25 cellular contexts compared by ENCODE assay signal in genomic region chr22:26327306-26327705, GRCh38.
DNase-seq lines count a peak whose midpoint lies in the region; ATAC-seq, FAIRE-seq and TF ChIP-seq lines count a peak whose summit lies in the region.
"Had no signal": no experiment of that assay in that cellular context is flagged by ENCODE, and none has a peak within 500 bp of the region (broad histone marks: within the 10 kb centered on the region; RNA-seq: fewer than 3 reads in every experiment).

No MANE protein-coding gene starts in this region.

- H3K36me3 Mint-ChIP-seq in H9 (ENCODE audit: insufficient read depth in 1 of 3, low read depth in 3 of 3), result no peaks in the 10 kb centered on the region

- H2BK5ac ChIP-seq in H9 (ENCODE audit: insufficient read length, low read length) (no peak overlapping the region), trophoblast cell (ENCODE audit: low read depth, low read length, poor library complexity) (no peak overlapping the region)

- no peak overlapping the region for H4K12ac ChIP-seq in trophoblast cell (ENCODE audit: low read depth, low read length)

- H3K4me2 ChIP-seq in H9 (ENCODE audit: insufficient read depth, insufficient read length, low read length) (no peak overlapping the region), K562 (ENCODE audit: insufficient read depth, low read length) (no peak overlapping the region), trophoblast cell (ENCODE audit: low read length) (no peak overlapping the region)
- H3K4me2 ChIP-seq: A549 had no signal

- H2BK12ac ChIP-seq in H9 (ENCODE audit: insufficient read length, low read depth, low read length), result no peak overlapping the region
- H2BK12ac ChIP-seq in trophoblast cell (ENCODE audit: low read length), result no peak overlapping the region

- H4K8ac ChIP-seq in H9 (replicated peaks; ENCODE audit: insufficient read length, low read depth, low read length), result peak overlapping the region; percentile 24
- no peak overlapping the region for H4K8ac ChIP-seq in trophoblast cell (ENCODE audit: low read depth, low read length)

- no peak overlapping the region for H2AK5ac ChIP-seq in H9 (ENCODE audit: insufficient read length, low read length)
- H2AK5ac ChIP-seq in trophoblast cell (ENCODE audit: low read length), result no peak overlapping the region

- no peaks in the 10 kb centered on the region for H3K79me2 ChIP-seq in H9 (ENCODE audit: insufficient read depth, low read length)
- H3K79me2 ChIP-seq in K562 (ENCODE audit: control insufficient read depth, insufficient read depth, low read length), result no peaks in the 10 kb centered on the region
- H3K79me2 ChIP-seq in trophoblast cell (ENCODE audit: control insufficient read depth, insufficient read depth, low read length, poor library complexity), result no peaks in the 10 kb centered on the region

- H3K18ac ChIP-seq in H9 (ENCODE audit: insufficient read length, low read depth, low read length), result peak overlapping the region; percentile 28
- H3K18ac ChIP-seq in trophoblast cell (ENCODE audit: low read length), result no peak overlapping the region

- H3K4me3 Mint-ChIP-seq in H9, result no peak overlapping the region
- H3K4me3 Mint-ChIP-seq: CD4-positive, alpha-beta T cell had no signal

- H3K79me1 ChIP-seq in H9 (ENCODE audit: insufficient read depth, low read depth, low read length, poor library complexity, severe bottlenecking) (no peaks in the 10 kb centered on the region), trophoblast cell (ENCODE audit: low read length) (no peaks in the 10 kb centered on the region)

- no peak for TF ChIP-seq POLR2A in GM12891 (IDR thresholded peaks at IDR 0.05; ENCODE audit: low read depth, low read length)
- TF ChIP-seq POLR2A in K562 (conservative IDR thresholded peaks at IDR 0.05), result no peak

- CTCF ChIA-PET in K562 (lab: Yijun Ruan, JAX; ENCODE audit: low intra/inter-chr PET ratio), result no interaction called here

- peaks cover 0 to 2% of the 10 kb centered on the region in 2 experiments; a peak in 1 of 4 replicates for H3K4me1 Mint-ChIP-seq in H9

- peak overlapping the region; percentile 41 for H3K56ac ChIP-seq in H9 (ENCODE audit: insufficient read length, low read depth, low read length)

- H2BK120ac ChIP-seq in H9 (ENCODE audit: low read depth, low read length, poor library complexity, severe bottlenecking), result no peak overlapping the region
- no peak overlapping the region for H2BK120ac ChIP-seq in trophoblast cell (ENCODE audit: insufficient read depth, low read length, poor library complexity)

- H2BK15ac ChIP-seq in H9 (ENCODE audit: low read depth, low read length), result no peak overlapping the region

- peaks cover 0 to 3% of the 10 kb centered on the region in 2 experiments; a peak in 2 of 5 replicates for H3K9me3 Mint-ChIP-seq in H9
- H3K9me3 Mint-ChIP-seq: CD4-positive, alpha-beta T cell had no signal

- BruUV-seq in K562 (replicated peaks; lab: Mats Ljungman, UMichigan), result no TSS peak

- H3K27me3 ChIP-seq in H9 (ENCODE audit: insufficient read depth, low read length) (no peaks in the 10 kb centered on the region), K562 (ENCODE audit: control insufficient read depth in 2 of 2, insufficient read depth in 2 of 2, low read length in 2 of 2) (peaks cover 0 to 6% of the 10 kb centered on the region in 2 experiments; a peak in 2 of 5 replicates), trophoblast cell (ENCODE audit: insufficient read depth, low read length) (no peaks in the 10 kb centered on the region)
- H3K27me3 ChIP-seq: BLaER1 treated with 17β-estradiol and CSF1 and Interleukin-3, amounts not matched to agents 10 nM and 100 nM had no signal

- H3K36me3 ChIP-seq in K562 (ENCODE audit: control insufficient read depth, insufficient read depth, low read length) (no peaks in the 10 kb centered on the region), trophoblast cell (ENCODE audit: control insufficient read depth in 1 of 2, insufficient read depth in 2 of 2, low read length in 2 of 2) (no peaks in the 10 kb centered on the region)
- H3K36me3 ChIP-seq: BLaER1 treated with 17β-estradiol and CSF1 and Interleukin-3, amounts not matched to agents 10 nM and 100 nM; HAP-1 had no signal

- no peak for DNase-seq in GM12891 (ENCODE audit: insufficient read length, low spot score)
- no peak for DNase-seq in H9
- no peak for DNase-seq in K562 (ENCODE audit: extremely low read depth in 1 of 4, low spot score in 3 of 4)
- no peak for DNase-seq in trophoblast cell
- DNase-seq in NCI-H524 treated with DMSO at 0.1 percent for 48 hours (lab: John Stamatoyannopoulos, UW), result no peak
- DNase-seq in iPS-NIHi7 (ENCODE audit: extremely low spot score), result no peak
- DNase-seq: AML-193; CD4-positive, alpha-beta T cell; Karpas-422; NCI-H1092; NCI-H1417 treated with DMSO at 0.1 percent for 48 hours; NCI-H1694 treated with DMSO at 0.1 percent for 48 hours; NCI-H2107; NCI-H446; NCI-H526; NCI-H82; NK-92 treated with Interleukin-12 subunit alpha and Interleukin-12 subunit beta, amount 100 ng/mL, for 24 hours; SHP77 had no signal

- no peak overlapping the region for H3K9ac ChIP-seq in H9 (ENCODE audit: extremely low read depth, insufficient read length, low read length)
- no peak overlapping the region for H3K9ac ChIP-seq in K562 (ENCODE audit: insufficient read depth in 1 of 2, low read depth in 2 of 2, low read length in 2 of 2)
- no peak overlapping the region for H3K9ac ChIP-seq in trophoblast cell (ENCODE audit: low read length)
- H3K9ac ChIP-seq: BLaER1 treated with 17β-estradiol and CSF1 and Interleukin-3, amounts not matched to agents 10 nM and 100 nM had no signal

- no peak overlapping the region for H2BK20ac ChIP-seq in H9 (ENCODE audit: low read depth, low read length, poor library complexity, severe bottlenecking)

- H3T11ph ChIP-seq in H9 (ENCODE audit: low read length), result no peak overlapping the region

- H3K9me3 ChIP-seq in H9 (ENCODE audit: control insufficient read depth, low read depth, low read length) (no peaks in the 10 kb centered on the region), K562 (replicated peaks; ENCODE audit: control insufficient read depth, insufficient read depth, low read depth, low read length) (no peaks in the 10 kb centered on the region), trophoblast cell (ENCODE audit: insufficient read depth, low read depth, low read length) (peaks cover 11% of the 10 kb centered on the region)
- H3K9me3 ChIP-seq: A549; BLaER1 treated with 17β-estradiol and CSF1 and Interleukin-3, amounts not matched to agents 10 nM and 100 nM; HAP-1 had no signal

- no peak overlapping the region for H4K91ac ChIP-seq in H9 (ENCODE audit: insufficient read length, low read depth, low read length)
- H4K91ac ChIP-seq in trophoblast cell (ENCODE audit: low read depth, low read length), result no peak overlapping the region

- no peak for TF ChIP-seq EP300 in K562 (IDR thresholded peaks at IDR 0.05; ENCODE audit: low read length)

- H4K20me1 ChIP-seq in H9 (ENCODE audit: control insufficient read depth, insufficient read depth, insufficient read length) (no peaks in the 10 kb centered on the region), K562 (replicated peaks; ENCODE audit: control insufficient read depth, insufficient read depth, low read length) (no peaks in the 10 kb centered on the region)

- H3K27ac ChIP-seq in H9 (ENCODE audit: insufficient read length, low read depth, low read length), result no peak overlapping the region
- H3K27ac ChIP-seq in K562 (ENCODE audit: extremely low read depth, low read depth, low read length), result no peak overlapping the region
- no peak overlapping the region for H3K27ac ChIP-seq in trophoblast cell (ENCODE audit: low read depth, low read length)
- H3K27ac ChIP-seq: A549; BLaER1 treated with 17β-estradiol and CSF1 and Interleukin-3, amounts not matched to agents 10 nM and 100 nM; RWPE1 had no signal

- TF ChIP-seq CTCF in H9 (conservative IDR thresholded peaks at IDR 0.05) (no peak), K562 (IDR thresholded peaks at IDR 0.05 in 2 of 3, conservative IDR thresholded peaks at IDR 0.05 in 1 of 3; ENCODE audit: insufficient read depth in 2 of 3, low read depth in 1 of 3, low read length in 3 of 3) (no peak)

- peaks cover 5% of the 10 kb centered on the region for H3K23me2 ChIP-seq in H9 (ENCODE audit: insufficient read length, low read depth, low read length, poor library complexity, severe bottlenecking)

- H3K4me1 ChIP-seq in H9 (ENCODE audit: insufficient read depth, low read length) (no peaks in the 10 kb centered on the region), K562 (replicated peaks in 1 of 2; ENCODE audit: control insufficient read depth in 2 of 2, insufficient read depth in 2 of 2, low read length in 2 of 2) (no peaks in the 10 kb centered on the region; a peak in 2 of 5 replicates), trophoblast cell (ENCODE audit: control insufficient read depth in 1 of 2, insufficient read depth in 2 of 2, low read length in 2 of 2) (peaks cover 3% of the 10 kb centered on the region in 2 experiments)
- H3K4me1 ChIP-seq: A549, HAP-1 had no signal

- intact Hi-C loops in K562 (cut with micrococcal nuclease), result no loop called here

- no peak for TF ChIP-seq RAD21 in K562 (CRISPR knock-in tag; conservative IDR thresholded peaks at IDR 0.05 in 1 of 2, IDR thresholded peaks at IDR 0.05 in 1 of 2)

- H3K14ac ChIP-seq in H9 (ENCODE audit: insufficient read depth, low read length), result no peak overlapping the region
- H3K14ac ChIP-seq in trophoblast cell (ENCODE audit: low read length), result no peak overlapping the region

- H3K27ac Mint-ChIP-seq in H9, result no peak overlapping the region; a peak in 2 of 7 replicates
- H3K27ac Mint-ChIP-seq: CD4-positive, alpha-beta T cell had no signal

- in situ Hi-C loops in K562 (cut with MboI), result loop anchor here (25.0 kb wide), 1 partner anchor 1115 kb away; the partner anchor contains the start of gene CRYBB2

- peak overlapping the region; percentile 81 for H4K5ac ChIP-seq in H9 (ENCODE audit: insufficient read length, low read depth, low read length)

- H3K23ac ChIP-seq in H9 (ENCODE audit: insufficient read length, low read depth, low read length) (no peak overlapping the region), trophoblast cell (ENCODE audit: low read length) (peak overlapping the region; percentile 14)

- H3K4ac ChIP-seq in H9 (ENCODE audit: low read depth, low read length) (no peak overlapping the region), trophoblast cell (ENCODE audit: low read depth, low read length) (no peak overlapping the region)

- no peak overlapping the region for H3K4me3 ChIP-seq in K562
- peak overlapping the region; percentile 59 for H3K4me3 ChIP-seq in trophoblast cell (ENCODE audit: low read depth, low read length)
- H3K4me3 ChIP-seq: A549; BLaER1 treated with 17β-estradiol and CSF1 and Interleukin-3, amounts not matched to agents 10 nM and 100 nM; HAP-1 had no signal

- ATAC-seq in K562 (no peak), HG03442 (IDR thresholded peaks at IDR 0.05; ENCODE audit: unreplicated experiment) (no peak)
- ATAC-seq: A549, Panc1 had no signal

- POLR2A ChIA-PET in K562 (lab: Yijun Ruan, JAX), result no interaction called here

- no peak overlapping the region for H2AFZ ChIP-seq in H9 (ENCODE audit: low read length)
- H2AFZ ChIP-seq in K562 (ENCODE audit: low read depth, low read length), result no peak overlapping the region
- H2AFZ ChIP-seq in trophoblast cell (ENCODE audit: insufficient read depth, low read length, poor library complexity), result no peak overlapping the region

- H3K27me3 Mint-ChIP-seq in H9 (ENCODE audit: low read depth), result peaks cover 19% of the 10 kb centered on the region

- 100% methylated on average over 3 of the region's 6 CpGs for WGBS in H9 (ENCODE audit: extremely low coverage, insufficient read length, low lambda C conversion rate)
- 6% methylated on average over 5 of the region's 6 CpGs for WGBS in K562 (ENCODE audit: insufficient coverage, low coverage, missing lambda C conversion rate)
- WGBS in trophoblast cell (ENCODE audit: extremely low coverage, insufficient coverage, insufficient read length), result 100% methylated on average over 4 of the region's 6 CpGs

- FAIRE-seq in GM12891 (lab: Jason Lieb, UNC) (peak; percentile 80), K562 (lab: Jason Lieb, UNC) (no peak)
- FAIRE-seq: A549, D721Med had no signal

- no peaks in the 10 kb centered on the region for H3K9me1 ChIP-seq in K562 (ENCODE audit: control insufficient read depth, insufficient read depth, low read length)
